Comparison of ENCODE assay signal across 8 cellular contexts in genomic region chr5:157670662-157671591, GRCh38. TPM values are rescaled to one million over a fixed set of nuclear protein-coding genes. Genes with fewer than 3 reads are reported as not detected.
DNase-seq lines count a peak whose midpoint lies in the region; ATAC-seq lines count a peak whose summit lies in the region.

TSS of gene C5orf52 (plus strand) at chr5:157671533. CDS start at chr5:157671615, 82 bp downstream.

- peaks cover 2% of the 10 kb centered on the region for H3K9me3 Mint-ChIP-seq in activated naive CD8-positive, alpha-beta T cell treated with anti-CD3 and anti-CD28 coated beads for 36 hours

- H3K36me3 Mint-ChIP-seq in activated naive CD8-positive, alpha-beta T cell treated with anti-CD3 and anti-CD28 coated beads for 36 hours = no peaks in the 10 kb centered on the region

- peaks cover 18% of the 10 kb centered on the region for H3K4me1 Mint-ChIP-seq in activated naive CD8-positive, alpha-beta T cell treated with anti-CD3 and anti-CD28 coated beads for 36 hours

- peak; percentile 75 for ATAC-seq in left ventricle myocardium superior
- no peak for ATAC-seq in HG02610 (IDR thresholded peaks at IDR 0.05; ENCODE audit: unreplicated experiment)

- H3K27ac Mint-ChIP-seq in activated naive CD8-positive, alpha-beta T cell treated with anti-CD3 and anti-CD28 coated beads for 36 hours = peak within 1 kb of the TSS; percentile 16

- intact Hi-C loops in left ventricle myocardium superior (cut with micrococcal nuclease) = no loop called here

- peaks cover 59% of the 10 kb centered on the region for H3K27me3 Mint-ChIP-seq in activated naive CD8-positive, alpha-beta T cell treated with anti-CD3 and anti-CD28 coated beads for 36 hours

- peak within 1 kb of the TSS; percentile 79 for H3K4me3 Mint-ChIP-seq in activated naive CD8-positive, alpha-beta T cell treated with anti-CD3 and anti-CD28 coated beads for 36 hours

- peak; percentile 70 for DNase-seq in activated effector memory CD4-positive, alpha-beta T cell treated with anti-CD3 and anti-CD28 coated beads, Interleukin-2, amount 50 U/mL, for 16 hours
- no peak for DNase-seq in activated effector memory CD4-positive, alpha-beta T cell treated with Interleukin-2 at 50 U/mL for 16 hours
- peak; percentile 73 for DNase-seq in NCI-H2227 (lab: John Stamatoyannopoulos, UW; ENCODE audit: unreplicated experiment)
- peak; percentile 17 for DNase-seq in activated naive CD8-positive, alpha-beta T cell treated with anti-CD3 and anti-CD28 coated beads for 36 hours
- DNase-seq in left ventricle myocardium superior = peak; percentile 61
- peak; percentile 88 for DNase-seq in retina
- DNase-seq in COR-L47 (lab: John Stamatoyannopoulos, UW) = no peak

RNA-seq across cellular contexts. Expression of gene C5orf52, which starts in this region (rescaled TPM):
- not detected for total RNA-seq in activated naive CD8-positive, alpha-beta T cell treated with anti-CD3 and anti-CD28 coated beads for 36 hours
- total RNA-seq in left ventricle myocardium superior = not detected

Comparison
In these comparisons a context has a peak if more than half of its experiments do, and no peak if none do; other contexts are left out.
1. DNase-seq: peak in activated effector memory CD4-positive, alpha-beta T cell treated with anti-CD3 and anti-CD28 coated beads, Interleukin-2, amount 50 U/mL, for 16 hours (single experiment), NCI-H2227 (single experiment) and retina (single experiment); none in activated effector memory CD4-positive, alpha-beta T cell treated with Interleukin-2 at 50 U/mL for 16 hours (single experiment) and COR-L47 (single experiment).
2. Peak in DNase-seq in activated naive CD8-positive, alpha-beta T cell treated with anti-CD3 and anti-CD28 coated beads for 36 hours; RNA of the gene not detected or under 1 TPM.
3. Peak in DNase-seq and ATAC-seq in left ventricle myocardium superior; RNA of the gene not detected or under 1 TPM.